In genomic region chr6:52958546-52959255, GRCh38 we compare ENCODE assay signal across 26 cellular contexts. TPM values are rescaled to one million over a fixed set of nuclear protein-coding genes. Genes with fewer than 3 reads are reported as not detected.
A peak's percentile ranks its signal among the peaks of the same experiment; 100 is the strongest.
DNase-seq lines count a peak whose midpoint lies in the region; ATAC-seq, FAIRE-seq and TF ChIP-seq lines count a peak whose summit lies in the region.
"Had no signal": no experiment of that assay in that cellular context is flagged by ENCODE, and none has a peak within 500 bp of the region (broad histone marks: within the 10 kb centered on the region; RNA-seq: fewer than 3 reads in every experiment).

No MANE protein-coding gene starts in this region.

- H3K79me2 ChIP-seq in PC-3 (ENCODE audit: low read length): no peaks in the 10 kb centered on the region
- no peaks in the 10 kb centered on the region for H3K79me2 ChIP-seq in K562 (ENCODE audit: control insufficient read depth, insufficient read depth, low read length)
- H3K79me2 ChIP-seq in mesendoderm (ENCODE audit: control insufficient read depth, insufficient read depth, low read length): no peaks in the 10 kb centered on the region

- H3K9me3 Mint-ChIP-seq in immature natural killer cell: no peaks in the 10 kb centered on the region
- H3K9me3 Mint-ChIP-seq: CD4-positive, CD25-positive, alpha-beta regulatory T cell; CD8-positive, alpha-beta memory T cell had no signal

- FAIRE-seq in K562 (lab: Jason Lieb, UNC): no peak
- FAIRE-seq: A204.1, G401.6, GM12892, GM18507 had no signal

- no peaks in the 10 kb centered on the region for H3K9me2 ChIP-seq in PC-3 (replicated peaks; ENCODE audit: low read length)

- H3K36me3 ChIP-seq in PC-3 (ENCODE audit: low read depth, low read length) (no peaks in the 10 kb centered on the region), K562 (ENCODE audit: control insufficient read depth, insufficient read depth, low read length) (no peaks in the 10 kb centered on the region), mesendoderm (ENCODE audit: control insufficient read depth, insufficient read depth, low read length) (no peaks in the 10 kb centered on the region)
- H3K36me3 ChIP-seq: BE2C had no signal

- H3F3A ChIP-seq in PC-3 (ENCODE audit: low read length, unreplicated experiment): no peaks in the 10 kb centered on the region

- H3K4me3 Mint-ChIP-seq in immature natural killer cell: no peak overlapping the region
- H3K4me3 Mint-ChIP-seq: CD4-positive, CD25-positive, alpha-beta regulatory T cell; CD8-positive, alpha-beta memory T cell; HFFc6 had no signal

- no peak overlapping the region for H3K4me3 ChIP-seq in PC-3 (ENCODE audit: low read length)
- H3K4me3 ChIP-seq in K562: no peak overlapping the region
- no peak overlapping the region for H3K4me3 ChIP-seq in mesendoderm (ENCODE audit: low read length)

- POLR2A ChIA-PET in PC-3 (lab: Charles Lee; ENCODE audit: unreplicated experiment) (no interaction called here), K562 (lab: Yijun Ruan, JAX) (no interaction called here)

- H3K36me3 Mint-ChIP-seq in immature natural killer cell: no peaks in the 10 kb centered on the region
- H3K36me3 Mint-ChIP-seq: CD4-positive, CD25-positive, alpha-beta regulatory T cell; CD8-positive, alpha-beta memory T cell had no signal

- no peak overlapping the region for H3K9ac ChIP-seq in PC-3 (ENCODE audit: low read length)
- H3K9ac ChIP-seq in K562 (ENCODE audit: insufficient read depth in 1 of 2, low read depth in 2 of 2, low read length in 2 of 2): no peak overlapping the region
- H3K9ac ChIP-seq in mesendoderm (ENCODE audit: low read length): no peak overlapping the region

- H2BK120ac ChIP-seq in mesendoderm (ENCODE audit: low read depth, low read length): no peak overlapping the region

- TF ChIP-seq CTCF in PC-3 (conservative IDR thresholded peaks at IDR 0.05; ENCODE audit: low read depth, low read length) (no peak), K562 (IDR thresholded peaks at IDR 0.05 in 2 of 3, conservative IDR thresholded peaks at IDR 0.05 in 1 of 3; ENCODE audit: insufficient read depth in 2 of 3, low read depth in 1 of 3, low read length in 3 of 3) (no peak)

- no peaks in the 10 kb centered on the region for H3K9me3 ChIP-seq in PC-3 (ENCODE audit: low read length)
- H3K9me3 ChIP-seq in K562 (replicated peaks; ENCODE audit: control insufficient read depth, insufficient read depth, low read depth, low read length): no peaks in the 10 kb centered on the region
- H3K9me3 ChIP-seq: BE2C had no signal

- no peak overlapping the region for H2BK5ac ChIP-seq in mesendoderm (ENCODE audit: low read length)

- no peaks in the 10 kb centered on the region for H3K79me1 ChIP-seq in mesendoderm (ENCODE audit: low read length)

- H4K5ac ChIP-seq in mesendoderm (ENCODE audit: low read length): no peak overlapping the region

- TF ChIP-seq POLR2A in K562 (conservative IDR thresholded peaks at IDR 0.05): no peak

- DNase-seq in PC-3 (peak; percentile 44), K562 (ENCODE audit: extremely low read depth in 1 of 4, low spot score in 3 of 4) (no peak), mesendoderm (peak; percentile 23), immature natural killer cell (no peak), NCI-H146 (lab: John Stamatoyannopoulos, UW) (no peak)
- DNase-seq: ACHN; BE2C; C1 segment of cervical spinal cord; CD4-positive, CD25-positive, alpha-beta regulatory T cell; CD8-positive, alpha-beta memory T cell; COR-L47; DMS 273 treated with DMSO at 0.1 percent for 48 hours; DMS53; DND-41; EL; GOT3; H7; HFFc6 had no signal

- H3K9me1 ChIP-seq in K562 (ENCODE audit: control insufficient read depth, insufficient read depth, low read length): no peaks in the 10 kb centered on the region

- CTCF ChIA-PET in PC-3 (lab: Charles Lee) (no interaction called here), K562 (lab: Yijun Ruan, JAX; ENCODE audit: low intra/inter-chr PET ratio) (no interaction called here)

- H4K20me1 ChIP-seq in PC-3 (ENCODE audit: low read length) (no peaks in the 10 kb centered on the region), K562 (replicated peaks; ENCODE audit: control insufficient read depth, insufficient read depth, low read length) (no peaks in the 10 kb centered on the region)

- H3K4me1 ChIP-seq in PC-3 (ENCODE audit: insufficient read depth, low read length) (peaks cover 16% of the 10 kb centered on the region), K562 (replicated peaks in 1 of 2; ENCODE audit: control insufficient read depth in 2 of 2, insufficient read depth in 2 of 2, low read length in 2 of 2) (no peaks in the 10 kb centered on the region), mesendoderm (ENCODE audit: control insufficient read depth, low read depth, low read length) (no peaks in the 10 kb centered on the region)
- H3K4me1 ChIP-seq: BE2C had no signal

- H3K4me1 Mint-ChIP-seq in immature natural killer cell: no peaks in the 10 kb centered on the region
- H3K4me1 Mint-ChIP-seq: CD4-positive, CD25-positive, alpha-beta regulatory T cell; CD8-positive, alpha-beta memory T cell had no signal

- ATAC-seq in PC-3 (no peak), K562 (no peak), GM18517 (IDR thresholded peaks at IDR 0.05; ENCODE audit: unreplicated experiment) (no peak)
- ATAC-seq: HCT116 had no signal

- TF ChIP-seq RAD21 in K562 (CRISPR knock-in tag; conservative IDR thresholded peaks at IDR 0.05 in 1 of 2, IDR thresholded peaks at IDR 0.05 in 1 of 2): no peak

- H3K27ac ChIP-seq in PC-3 (ENCODE audit: low read length) (no peak overlapping the region), K562 (ENCODE audit: extremely low read depth, low read depth, low read length) (no peak overlapping the region), mesendoderm (ENCODE audit: low read depth, low read length) (no peak overlapping the region)
- H3K27ac ChIP-seq: HL-60 had no signal

- H3K27me3 ChIP-seq in PC-3 (ENCODE audit: low read length) (no peaks in the 10 kb centered on the region), K562 (ENCODE audit: control insufficient read depth in 2 of 2, insufficient read depth in 2 of 2, low read length in 2 of 2) (peaks cover 0 to 4% of the 10 kb centered on the region in 2 experiments; a peak in 1 of 5 replicates), mesendoderm (ENCODE audit: insufficient read depth, low read length, poor library complexity) (no peaks in the 10 kb centered on the region)
- H3K27me3 ChIP-seq: BE2C had no signal

- intact Hi-C loops in PC-3 (cut with micrococcal nuclease): no loop called here
- intact Hi-C loops in K562 (cut with micrococcal nuclease): no loop called here

- whole genome bisulfite sequencing in K562 (ENCODE audit: insufficient coverage, low coverage, missing lambda C conversion rate): 20% methylated on average over 8 of the region's 8 CpGs
- no CpG with 5 or more reads among the region's 8 CpGs for WGBS in mesendoderm (ENCODE audit: extremely low coverage, insufficient coverage, low lambda C conversion rate)

- in situ Hi-C loops in K562 (cut with MboI): no loop called here

- no peak overlapping the region for H2AFZ ChIP-seq in PC-3 (ENCODE audit: low read length)
- H2AFZ ChIP-seq in K562 (ENCODE audit: low read depth, low read length): no peak overlapping the region

- H2BK15ac ChIP-seq in mesendoderm (replicated peaks; ENCODE audit: low read depth): no peak overlapping the region

- H3K56ac ChIP-seq in mesendoderm (ENCODE audit: low read length): no peak overlapping the region

- no peak for TF ChIP-seq EP300 in K562 (IDR thresholded peaks at IDR 0.05; ENCODE audit: low read length)

- H3K27ac Mint-ChIP-seq in immature natural killer cell: no peak overlapping the region
- H3K27ac Mint-ChIP-seq: CD4-positive, CD25-positive, alpha-beta regulatory T cell; CD8-positive, alpha-beta memory T cell; HFFc6 had no signal

- H3K4me2 ChIP-seq in PC-3 (ENCODE audit: low read length): no peak overlapping the region
- no peak overlapping the region for H3K4me2 ChIP-seq in K562 (ENCODE audit: insufficient read depth, low read length)
- H3K4me2 ChIP-seq in mesendoderm (ENCODE audit: low read length): no peak overlapping the region

- peaks cover 2 to 6% (median 2%) of the 10 kb centered on the region in 3 donors for H3K27me3 Mint-ChIP-seq in immature natural killer cell (ENCODE audit: low read depth in 3 of 3)

- H3K18ac ChIP-seq in mesendoderm (ENCODE audit: low read length): no peak overlapping the region

- no peak overlapping the region for H2AK5ac ChIP-seq in mesendoderm (ENCODE audit: low read length)

- no peak overlapping the region for H4K8ac ChIP-seq in mesendoderm (ENCODE audit: low read depth, low read length)

- BruUV-seq in PC-3 (replicated peaks; lab: Mats Ljungman, UMichigan): no TSS peak
- no TSS peak for BruUV-seq in K562 (replicated peaks; lab: Mats Ljungman, UMichigan)

- no peak overlapping the region for H3K23ac ChIP-seq in mesendoderm (ENCODE audit: low read length)

- H3K4ac ChIP-seq in mesendoderm (ENCODE audit: low read depth, low read length): no peak overlapping the region

RNA-seq across cellular contexts. Expression of gene GSTA4, which starts 36.4 kb away (rescaled TPM):
- 10.1 and 20.9 TPM in 2 replicates for total RNA-seq in PC-3 (2014; rRNA removed)
- total RNA-seq in K562 (2011; cell fraction: chromatin; rRNA removed; ENCODE audit: low replicate concordance): 0.67 and 2.1 TPM in 2 replicates
- 0.17 and 1.1 TPM in 2 replicates for total RNA-seq in K562 (2011; cell fraction: nucleolus; rRNA removed)
- 2.0 and 3.2 TPM in 2 replicates for total RNA-seq in K562 (2011; cell fraction: nucleoplasm; rRNA removed)
- 1.3 and 1.5 TPM in 2 replicates for total RNA-seq in K562 (2014; rRNA removed)
- 1.7 and 2.0 TPM in 2 replicates for total RNA-seq in K562 (2014; rRNA removed; fragmentation: Illumina TruSeq; extraction: Trizol)
- total RNA-seq in K562 (2015; rRNA removed; fragmentation: Illumina TruSeq; extraction: Trizol): 0.98 and 1.7 TPM in 2 replicates
- 0.89 and 1.4 TPM in 2 replicates for total RNA-seq in K562 (2021)
- 3.1 and 3.4 TPM in 2 replicates for polyA plus RNA-seq in K562 (2011; rRNA removed)
- 0.75 and 2.1 TPM in 2 replicates for polyA plus RNA-seq in K562 (2011; cell fraction: cytosol; rRNA removed)
- polyA plus RNA-seq in K562 (2011; cell fraction: nucleus; rRNA removed): 1.1 and 3.3 TPM in 2 replicates
- 1.6 and 1.8 TPM in 2 replicates for polyA plus RNA-seq in K562 (2012)
- polyA plus RNA-seq in K562 (2014; fragmentation: Illumina TruSeq; extraction: Trizol): 2.4 and 2.8 TPM in 2 replicates
- 1 to 10 TPM; 2.6 to 4.0 TPM for polyA plus RNA-seq in K562 (2014; fragmentation: Nextera tagmentation; extraction: Ambion mirVana)
- polyA plus RNA-seq in K562 (2014; rRNA removed): 2.0 and 2.6 TPM in 2 replicates
- polyA minus RNA-seq in K562 (2011; rRNA and poly(A)+ RNA removed): 1.1 and 1.2 TPM in 2 replicates
- 0.76 and 1.0 TPM in 2 replicates for polyA minus RNA-seq in K562 (2011; cell fraction: cytosol; rRNA and poly(A)+ RNA removed)
- 0.89 and 0.94 TPM in 2 replicates for polyA minus RNA-seq in K562 (2011; cell fraction: nucleus; rRNA and poly(A)+ RNA removed)
- polyA plus RNA-seq in mesendoderm (2013, experiment 1 of 2): 9.4 TPM
- polyA plus RNA-seq in mesendoderm (2013, experiment 2 of 2): 9.3 TPM
- 1 to 10 TPM in 2 of 3 donors, not detected in 1; 5.3 to 6.4 TPM for polyA plus RNA-seq in immature natural killer cell
- total RNA-seq: HT1080 had no signal

RNA-seq across cellular contexts. Expression of gene GSTA3, which starts 49.2 kb away (rescaled TPM):
- total RNA-seq in PC-3 (2014; rRNA removed) (not detected in 2 replicates), K562 (2014; rRNA removed) (not detected in 2 replicates), K562 (2014; rRNA removed; fragmentation: Illumina TruSeq; extraction: Trizol) (not detected in 2 replicates), K562 (2015; rRNA removed; fragmentation: Illumina TruSeq; extraction: Trizol) (not detected in 2 replicates), K562 (2021) (not detected in 2 replicates)
- not detected in 2 replicates for total RNA-seq in K562 (2011; cell fraction: chromatin; rRNA removed; ENCODE audit: low replicate concordance)
- not detected in 2 replicates for total RNA-seq in K562 (2011; cell fraction: nucleolus; rRNA removed)
- total RNA-seq in K562 (2011; cell fraction: nucleoplasm; rRNA removed): not detected in 2 replicates
- polyA plus RNA-seq in K562 (2011; rRNA removed) (not detected in 2 replicates), K562 (2014; fragmentation: Illumina TruSeq; extraction: Trizol) (not detected in 2 replicates), K562 (2014; fragmentation: Nextera tagmentation; extraction: Ambion mirVana) (not detected), K562 (2014; rRNA removed) (not detected in 2 replicates), immature natural killer cell (not detected)
- not detected in 2 replicates for polyA plus RNA-seq in K562 (2011; cell fraction: cytosol; rRNA removed)
- not detected in 2 replicates for polyA plus RNA-seq in K562 (2011; cell fraction: nucleus; rRNA removed)
- not detected in 2 replicates for polyA plus RNA-seq in K562 (2012)
- polyA minus RNA-seq in K562 (2011; rRNA and poly(A)+ RNA removed): not detected in 2 replicates
- polyA minus RNA-seq in K562 (2011; cell fraction: cytosol; rRNA and poly(A)+ RNA removed): not detected in 2 replicates
- polyA minus RNA-seq in K562 (2011; cell fraction: nucleus; rRNA and poly(A)+ RNA removed): not detected in 2 replicates
- polyA plus RNA-seq in mesendoderm (2013, experiment 1 of 2): not detected
- polyA plus RNA-seq in mesendoderm (2013, experiment 2 of 2): not detected
- total RNA-seq: CD4-positive, CD25-positive, alpha-beta regulatory T cell; CD8-positive, alpha-beta memory T cell; H7; HFFc6; HT1080 had no signal
- polyA plus RNA-seq: CD4-positive, CD25-positive, alpha-beta regulatory T cell; CD8-positive, alpha-beta memory T cell had no signal

Comparison
In these comparisons a context has a peak if more than half of its experiments do, and no peak if none do; other contexts are left out.
1. DNase-seq: peak in PC-3 (single experiment) and mesendoderm (single experiment); none in K562 (0 of 4), immature natural killer cell (0 of 3) and NCI-H146 (single experiment).